ENCODE assay signal across 13 cellular contexts in genomic region chr13:112783135-112783945, GRCh38.
DNase-seq lines count a peak whose midpoint lies in the region; ATAC-seq and TF ChIP-seq lines count a peak whose summit lies in the region.
"Had no signal": no experiment of that assay in that cellular context is flagged by ENCODE, and none has a peak within 500 bp of the region (broad histone marks: within the 10 kb centered on the region; RNA-seq: fewer than 3 reads in every experiment).

No MANE protein-coding gene starts in this region.

- peaks cover 10 to 39% (median 28%) of the 10 kb centered on the region in 9 donors for H3K4me1 ChIP-seq in heart right ventricle
- peaks cover 14 to 16% of the 10 kb centered on the region in 2 experiments for H3K4me1 ChIP-seq in trophoblast cell (ENCODE audit: control insufficient read depth in 1 of 2, insufficient read depth in 2 of 2, low read length in 2 of 2)
- H3K4me1 ChIP-seq in PC-3 (ENCODE audit: insufficient read depth, low read length): no peaks in the 10 kb centered on the region
- H3K4me1 ChIP-seq: right lobe of liver had no signal

- no peaks in the 10 kb centered on the region for H4K20me1 ChIP-seq in PC-3 (ENCODE audit: low read length)

- peak overlapping the region; percentile 17 for H3K4ac ChIP-seq in trophoblast cell (ENCODE audit: low read depth, low read length)

- no peak overlapping the region for H2BK12ac ChIP-seq in trophoblast cell (ENCODE audit: low read length)

- CTCF ChIA-PET in PC-3 (lab: Charles Lee): no interaction called here

- H3K36me3 ChIP-seq in heart right ventricle (peaks cover 0 to 23% (median 6%) of the 10 kb centered on the region in 9 donors), trophoblast cell (ENCODE audit: control insufficient read depth in 1 of 2, insufficient read depth in 2 of 2, low read length in 2 of 2) (peaks cover 11 to 14% of the 10 kb centered on the region in 2 experiments), PC-3 (ENCODE audit: low read depth, low read length) (no peaks in the 10 kb centered on the region)
- H3K36me3 ChIP-seq: right lobe of liver had no signal

- peak; percentile 47 to 83 (median 72) for ATAC-seq in heart right ventricle
- ATAC-seq in PC-3: no peak
- ATAC-seq: effector memory CD8-positive, alpha-beta T cell had no signal

- no TSS peak for BruUV-seq in PC-3 (replicated peaks; lab: Mats Ljungman, UMichigan)

- H3K79me2 ChIP-seq in trophoblast cell (ENCODE audit: control insufficient read depth, insufficient read depth, low read length, poor library complexity) (peaks cover 5% of the 10 kb centered on the region), PC-3 (ENCODE audit: low read length) (no peaks in the 10 kb centered on the region)

- H3K27me3 ChIP-seq in heart right ventricle (no peaks in the 10 kb centered on the region), trophoblast cell (ENCODE audit: insufficient read depth, low read length) (no peaks in the 10 kb centered on the region), PC-3 (ENCODE audit: low read length) (no peaks in the 10 kb centered on the region)
- H3K27me3 ChIP-seq: right lobe of liver had no signal

- H4K8ac ChIP-seq in trophoblast cell (ENCODE audit: low read depth, low read length): no peak overlapping the region

- 71 to 74% methylated on average over 27 of the region's 27 CpGs for WGBS in heart right ventricle, 2 donors
- no CpG with 5 or more reads among the region's 27 CpGs for WGBS in trophoblast cell (ENCODE audit: extremely low coverage, insufficient coverage, insufficient read length)

- DNase-seq in AG08395 (ENCODE audit: low spot score) (peak; percentile 70), UCSD-AML1 (lab: John Stamatoyannopoulos, UW; ENCODE audit: unreplicated experiment) (peak; percentile 58), heart right ventricle (no peak), trophoblast cell (no peak), globus pallidus (ENCODE audit: low spot score) (no peak), PC-3 (no peak), NCI-H524 treated with DMSO at 0.1 percent for 48 hours (lab: John Stamatoyannopoulos, UW) (no peak), NCI-H1092 treated with DMSO at 0.1 percent for 48 hours (lab: John Stamatoyannopoulos, UW) (no peak)
- DNase-seq: effector memory CD8-positive, alpha-beta T cell; NCI-H146; PC-9; right lobe of liver had no signal

- peak overlapping the region; percentile 58 to 86 (median 72) for H3K27ac ChIP-seq in heart right ventricle
- H3K27ac ChIP-seq in trophoblast cell (ENCODE audit: low read depth, low read length): no peak overlapping the region
- no peak overlapping the region for H3K27ac ChIP-seq in PC-3 (ENCODE audit: low read length)
- H3K27ac ChIP-seq: PC-9, VCaP had no signal

- no peak overlapping the region for H2BK120ac ChIP-seq in trophoblast cell (ENCODE audit: insufficient read depth, low read length, poor library complexity)

- no peaks in the 10 kb centered on the region for H3F3A ChIP-seq in PC-3 (ENCODE audit: low read length, unreplicated experiment)

- POLR2A ChIA-PET in PC-3 (lab: Charles Lee; ENCODE audit: unreplicated experiment): no interaction called here

- H3K4me3 ChIP-seq in heart right ventricle (no peak overlapping the region), trophoblast cell (ENCODE audit: low read depth, low read length) (no peak overlapping the region), PC-3 (ENCODE audit: low read length) (no peak overlapping the region)
- H3K4me3 ChIP-seq: PC-9, right lobe of liver had no signal

- H3K4me2 ChIP-seq in trophoblast cell (ENCODE audit: low read length) (no peak overlapping the region), PC-3 (ENCODE audit: low read length) (no peak overlapping the region)
- H3K4me2 ChIP-seq: PC-9 had no signal

- intact Hi-C loops in heart right ventricle (cut with DNase I): no loop called here
- intact Hi-C loops in PC-3 (cut with micrococcal nuclease): no loop called here

- no peak overlapping the region for H3K14ac ChIP-seq in trophoblast cell (ENCODE audit: low read length)

- TF ChIP-seq CTCF in heart right ventricle (IDR thresholded peaks at IDR 0.05): no peak
- TF ChIP-seq CTCF in PC-3 (conservative IDR thresholded peaks at IDR 0.05; ENCODE audit: low read depth, low read length): no peak

- no peak overlapping the region for H4K12ac ChIP-seq in trophoblast cell (ENCODE audit: low read depth, low read length)

- H3K9ac ChIP-seq in trophoblast cell (ENCODE audit: low read length) (no peak overlapping the region), PC-3 (ENCODE audit: low read length) (no peak overlapping the region)

- H3K79me1 ChIP-seq in trophoblast cell (ENCODE audit: low read length): no peaks in the 10 kb centered on the region

- H2BK5ac ChIP-seq in trophoblast cell (ENCODE audit: low read depth, low read length, poor library complexity): no peak overlapping the region

- H3K9me3 ChIP-seq in heart right ventricle (no peaks in the 10 kb centered on the region), trophoblast cell (ENCODE audit: insufficient read depth, low read depth, low read length) (peaks cover 2% of the 10 kb centered on the region), PC-3 (ENCODE audit: low read length) (no peaks in the 10 kb centered on the region)
- H3K9me3 ChIP-seq: right lobe of liver had no signal

- no peak overlapping the region for H3K23ac ChIP-seq in trophoblast cell (ENCODE audit: low read length)

- H3K18ac ChIP-seq in trophoblast cell (ENCODE audit: low read length): peak overlapping the region; percentile 67

- H2AFZ ChIP-seq in trophoblast cell (ENCODE audit: insufficient read depth, low read length, poor library complexity): no peak overlapping the region
- no peak overlapping the region for H2AFZ ChIP-seq in PC-3 (ENCODE audit: low read length)
- H2AFZ ChIP-seq: PC-9 had no signal

- peak overlapping the region; percentile 26 for H2AK5ac ChIP-seq in trophoblast cell (ENCODE audit: low read length)

- H3K9me2 ChIP-seq in PC-3 (replicated peaks; ENCODE audit: low read length): no peaks in the 10 kb centered on the region

- H4K91ac ChIP-seq in trophoblast cell (ENCODE audit: low read depth, low read length): no peak overlapping the region

Comparison
In these comparisons a context has a peak if more than half of its experiments do, and no peak if none do; other contexts are left out.
1. DNase-seq: peak in AG08395 (single experiment) and UCSD-AML1 (single experiment); none in heart right ventricle (0 of 2), trophoblast cell (0 of 2), globus pallidus (single experiment), PC-3 (single experiment), NCI-H524 treated with DMSO at 0.1 percent for 48 hours (single experiment) and NCI-H1092 treated with DMSO at 0.1 percent for 48 hours (single experiment).
2. H3K27ac ChIP-seq: peak in heart right ventricle (10 of 10); none in trophoblast cell (single experiment) and PC-3 (single experiment).